ENCODE assay signal across 15 cellular contexts in genomic region chr9:95076696-95077052, GRCh38.
A peak's percentile ranks its signal among the peaks of the same experiment; 100 is the strongest.
DNase-seq lines count a peak whose midpoint lies in the region; ATAC-seq and TF ChIP-seq lines count a peak whose summit lies in the region.
"Had no signal": no experiment of that assay in that cellular context is flagged by ENCODE, and none has a peak within 500 bp of the region (broad histone marks: within the 10 kb centered on the region; RNA-seq: fewer than 3 reads in every experiment).

No MANE protein-coding gene starts in this region.

- H2AFZ ChIP-seq in osteoblast (ENCODE audit: low read length) = no peak overlapping the region

- H3K27me3 ChIP-seq in ascending aorta (no peaks in the 10 kb centered on the region), gastroesophageal sphincter (no peaks in the 10 kb centered on the region), osteoblast (ENCODE audit: insufficient read depth, low read length) (no peaks in the 10 kb centered on the region), testis (no peaks in the 10 kb centered on the region)

- TF ChIP-seq EP300 in gastroesophageal sphincter (IDR thresholded peaks at IDR 0.05) = no peak

- peaks cover 98% of the 10 kb centered on the region for H3K79me2 ChIP-seq in osteoblast (ENCODE audit: insufficient read depth, low read length)

- H3K27ac ChIP-seq in ascending aorta = peak overlapping the region; percentile 84 to 95
- H3K27ac ChIP-seq in gastroesophageal sphincter = peak overlapping the region; percentile 62 to 89 (median 84)
- peak overlapping the region; percentile 59 for H3K27ac ChIP-seq in osteoblast (ENCODE audit: low read depth, low read length)
- H3K27ac ChIP-seq in testis = peak overlapping the region; percentile 47

- WGBS in gastroesophageal sphincter (ENCODE audit: low coverage in 1 of 2), 2 donors = 9 to 43% methylated on average over 1 of the region's 1 CpG
- WGBS in testis, 2 donors = 49 to 57% methylated on average over 1 of the region's 1 CpG

- H3K4me3 ChIP-seq in ascending aorta = peak overlapping the region in 1 of 2 donors; percentile 47
- H3K4me3 ChIP-seq in gastroesophageal sphincter = no peak overlapping the region
- no peak overlapping the region for H3K4me3 ChIP-seq in osteoblast (ENCODE audit: insufficient read depth, low read length)
- H3K4me3 ChIP-seq in testis = no peak overlapping the region

- DNase-seq in ascending aorta (ENCODE audit: low spot score in 2 of 2) (no peak), osteoblast (ENCODE audit: insufficient read length, low spot score, missing footprints) (peak; percentile 82), testis (peak; percentile 11), activated gamma-delta T cell (lab: John Stamatoyannopoulos, UW) (no peak), T1000 (lab: John Stamatoyannopoulos, UW) (no peak)
- DNase-seq: activated CD4-positive, alpha-beta T cell treated with anti-CD3 and anti-CD28 coated beads, Interleukin-2, amount 10 ng/mL, durations not matched to agents 7 days and 5 days; central memory CD4-positive, alpha-beta T cell; MM.1S; naive thymus-derived CD8-positive, alpha-beta T cell; NCI-H1694 treated with DMSO at 0.1 percent for 48 hours; stimulated activated CD4-positive, alpha-beta T cell treated with anti-CD3 and anti-CD28 coated beads, Interleukin-4, amount 100 ng/mL, for 4 hours had no signal

- no peak overlapping the region for H3K4me2 ChIP-seq in osteoblast (ENCODE audit: insufficient read depth, low read length)

- TF ChIP-seq CTCF in ascending aorta (IDR thresholded peaks at IDR 0.05) (no peak), gastroesophageal sphincter (IDR thresholded peaks at IDR 0.05) (no peak), osteoblast (IDR thresholded peaks at IDR 0.05; ENCODE audit: extremely low read depth, low read depth, low read length) (no peak), testis (IDR thresholded peaks at IDR 0.05) (no peak)

- peaks cover 8 to 36% of the 10 kb centered on the region in 2 donors for H3K36me3 ChIP-seq in ascending aorta
- peaks cover 0 to 32% of the 10 kb centered on the region in 2 donors for H3K36me3 ChIP-seq in gastroesophageal sphincter
- H3K36me3 ChIP-seq in osteoblast (ENCODE audit: insufficient read depth, low read length) = peaks cover 83% of the 10 kb centered on the region
- H3K36me3 ChIP-seq in testis (ENCODE audit: low read depth, missing control alignments) = no peaks in the 10 kb centered on the region

- intact Hi-C loops in ascending aorta (cut with DNase I) = loop anchor here (5.0 kb wide), 1 partner anchor 409 kb away; no protein-coding TSS in a partner anchor
- intact Hi-C loops in testis (cut with DNase I; ENCODE audit: low total_unique reads) = no loop called here

- H3K9me3 ChIP-seq in ascending aorta = no peaks in the 10 kb centered on the region
- H3K9me3 ChIP-seq in gastroesophageal sphincter = no peaks in the 10 kb centered on the region
- H3K9me3 ChIP-seq in osteoblast (ENCODE audit: low read depth, low read length) = no peaks in the 10 kb centered on the region
- no peaks in the 10 kb centered on the region for H3K9me3 ChIP-seq in testis

- TF ChIP-seq POLR2A in gastroesophageal sphincter (IDR thresholded peaks at IDR 0.05) (no peak), testis (IDR thresholded peaks at IDR 0.05) (no peak)

- peaks cover 85% of the 10 kb centered on the region for H4K20me1 ChIP-seq in osteoblast (ENCODE audit: insufficient read depth, low read length)

- ATAC-seq in gastroesophageal sphincter (no peak), HG02642 (IDR thresholded peaks at IDR 0.05; ENCODE audit: poor library complexity, unreplicated experiment) (no peak), HG02840 (IDR thresholded peaks at IDR 0.05; ENCODE audit: low FRiP score, unreplicated experiment) (no peak)
- ATAC-seq: activated naive CD4-positive, alpha-beta T cell treated with anti-CD3 and anti-CD28 coated beads, Interleukin-2, amount 50 U/mL, for 72 hours; naive thymus-derived CD8-positive, alpha-beta T cell had no signal

- H3K4me1 ChIP-seq in ascending aorta = peaks cover 46 to 91% of the 10 kb centered on the region in 2 donors
- peaks cover 10 to 100% (median 71%) of the 10 kb centered on the region in 3 donors for H3K4me1 ChIP-seq in gastroesophageal sphincter
- H3K4me1 ChIP-seq in osteoblast (ENCODE audit: insufficient read depth, low read length) = peaks cover 7% of the 10 kb centered on the region
- H3K4me1 ChIP-seq in testis = peaks cover 20% of the 10 kb centered on the region

Comparison
In these comparisons a context has a peak if more than half of its experiments do, and no peak if none do; other contexts are left out.
1. DNase-seq: peak in osteoblast (single experiment) and testis (single experiment); none in ascending aorta (0 of 2), activated gamma-delta T cell (single experiment) and T1000 (single experiment).
2. Peak in every context shown above with its lines, with median percentiles within 50 percentile points of each other: H3K27ac ChIP-seq.